In the genomic region with DNA sequence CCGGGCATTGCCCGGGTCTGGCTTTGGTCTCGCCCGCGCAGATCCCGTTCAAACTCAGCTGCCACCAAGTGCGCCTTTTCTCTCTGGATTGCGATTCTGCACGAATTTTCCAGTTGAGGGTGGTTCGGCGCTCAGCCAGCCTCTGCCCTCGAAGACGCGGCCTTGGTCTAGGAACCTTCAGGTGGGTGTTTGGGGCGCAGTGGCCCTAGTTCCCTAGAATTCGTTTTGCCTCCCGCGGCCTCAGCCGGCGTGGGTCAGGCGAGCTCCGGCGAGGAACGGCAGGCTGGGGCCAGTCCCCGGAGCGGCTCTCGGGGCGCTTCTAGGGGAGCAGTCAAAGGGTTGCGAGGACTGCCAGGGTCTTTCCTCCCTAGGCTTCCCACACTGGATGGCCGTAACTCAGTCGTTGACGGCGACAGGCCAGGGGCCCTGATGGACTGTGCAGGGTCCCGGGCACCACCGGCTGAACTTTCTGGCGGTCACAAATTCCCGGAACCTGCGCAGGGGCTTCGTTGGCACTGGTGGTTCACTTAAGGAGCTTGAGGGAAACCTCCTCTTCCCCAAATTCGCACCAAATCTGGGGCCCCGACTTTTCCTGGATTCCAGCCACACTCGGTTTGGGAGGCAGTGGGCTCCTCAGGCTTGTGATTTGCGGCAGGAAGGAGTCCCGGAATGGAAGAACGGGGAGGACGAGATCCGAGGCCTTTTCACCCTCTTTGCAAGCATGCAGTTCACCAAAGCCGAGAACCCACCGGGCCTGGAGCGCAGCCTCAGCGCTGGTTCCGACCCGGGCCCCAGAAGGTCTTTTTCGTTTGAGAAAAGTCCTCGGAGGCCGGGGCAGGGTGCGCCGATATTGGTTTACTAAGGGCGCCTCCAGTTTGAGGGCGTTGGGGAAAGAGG, we compare ENCODE assay signal across 13 cellular contexts. TPM values are rescaled to one million over a fixed set of nuclear protein-coding genes. Genes with fewer than 3 reads are reported as not detected.
DNase-seq lines count a peak whose midpoint lies in the region; ATAC-seq and TF ChIP-seq lines count a peak whose summit lies in the region.
"Had no signal": no experiment of that assay in that cellular context is flagged by ENCODE, and none has a peak within 500 bp of the region (broad histone marks: within the 10 kb centered on the region; RNA-seq: fewer than 3 reads in every experiment).

No MANE protein-coding gene starts in this region.

- dilution Hi-C loops in mammary epithelial cell (cut with HindIII; ENCODE audit: low sequenced_read_pairs) = no loop called here

- H3K4me3 ChIP-seq in heart right ventricle (peak overlapping the region in 6 of 10 donors; percentile 8 to 46 (median 40)), mammary epithelial cell (replicated peaks in 1 of 3; ENCODE audit: insufficient read depth in 1 of 3, low read depth in 2 of 3, low read length in 3 of 3) (no peak overlapping the region), thoracic aorta (peak overlapping the region; percentile 68)

- H3K79me2 ChIP-seq in mammary epithelial cell (ENCODE audit: insufficient read depth, low read length) = no peaks in the 10 kb centered on the region

- H3K4me2 ChIP-seq in mammary epithelial cell (ENCODE audit: insufficient read depth, low read depth, low read length) = no peak overlapping the region

- no peak overlapping the region for H2AFZ ChIP-seq in mammary epithelial cell (ENCODE audit: low read depth, low read length)

- peaks cover 57% of the 10 kb centered on the region for H3K27me3 Mint-ChIP-seq in memory B cell

- no TSS peak for BruUV-seq in mammary epithelial cell (replicated peaks; lab: Mats Ljungman, UMichigan)

- H3K36me3 ChIP-seq in heart right ventricle = no peaks in the 10 kb centered on the region
- no peaks in the 10 kb centered on the region for H3K36me3 ChIP-seq in mammary epithelial cell (ENCODE audit: insufficient read depth, low read length)
- no peaks in the 10 kb centered on the region for H3K36me3 ChIP-seq in thoracic aorta

- no peaks in the 10 kb centered on the region for H4K20me1 ChIP-seq in mammary epithelial cell (ENCODE audit: insufficient read depth, low read length)

- H3K4me3 Mint-ChIP-seq in memory B cell = peak overlapping the region; percentile 24

- no peaks in the 10 kb centered on the region for H3K9me3 Mint-ChIP-seq in memory B cell
- H3K9me3 Mint-ChIP-seq: activated CD8-positive, alpha-beta T cell treated with anti-CD3 and anti-CD28 coated beads for 36 hours; natural killer cell treated with Interleukin-12 subunit alpha and Interleukin-12 subunit beta and Interleukin-15 and Interleukin-18, amount 100 ng/mL, for 72 hours had no signal

- ATAC-seq in heart right ventricle = no peak
- ATAC-seq in left cardiac atrium = no peak
- ATAC-seq in memory B cell (ENCODE audit: low read depth) = no peak
- no peak for ATAC-seq in thoracic aorta (ENCODE audit: insufficient number of reproducible peaks, low FRiP score, low read depth)
- no peak for ATAC-seq in GM19023 (IDR thresholded peaks at IDR 0.05; ENCODE audit: unreplicated experiment)
- ATAC-seq: activated CD8-positive, alpha-beta T cell treated with anti-CD3 and anti-CD28 coated beads for 36 hours; natural killer cell treated with Interleukin-12 subunit alpha and Interleukin-12 subunit beta and Interleukin-15 and Interleukin-18, amount 100 ng/mL, for 72 hours had no signal

- H3K36me3 Mint-ChIP-seq in memory B cell = no peaks in the 10 kb centered on the region
- H3K36me3 Mint-ChIP-seq: activated naive CD8-positive, alpha-beta T cell; natural killer cell treated with Interleukin-12 subunit alpha and Interleukin-12 subunit beta and Interleukin-15 and Interleukin-18, amount 100 ng/mL, for 72 hours had no signal

- no peak overlapping the region for H3K9ac ChIP-seq in mammary epithelial cell (ENCODE audit: insufficient read depth, low read length)

- WGBS in heart right ventricle, 2 donors = 3 to 6% methylated on average over 60 of the region's 60 CpGs
- 10% methylated on average over 37 of the region's 60 CpGs for WGBS in mammary epithelial cell (ENCODE audit: low coverage, missing lambda C conversion rate)

- H3K4me1 ChIP-seq in heart right ventricle = peaks cover 4 to 26% (median 19%) of the 10 kb centered on the region in 9 donors
- H3K4me1 ChIP-seq in mammary epithelial cell (ENCODE audit: insufficient read depth, low read length) = peaks cover 12% of the 10 kb centered on the region
- peaks cover 13 to 24% of the 10 kb centered on the region in 2 donors for H3K4me1 ChIP-seq in thoracic aorta (ENCODE audit: control insufficient read depth in 1 of 2, low read depth in 2 of 2)

- in situ Hi-C loops in mammary epithelial cell (cut with MboI; ENCODE audit: low sequenced_read_pairs in 2 of 2) = no loop called here

- CTCF ChIA-PET in mammary epithelial cell (lab: Charles Lee; ENCODE audit: low non-redundant PET) = no interaction called here

- no peak for DNase-seq in heart right ventricle
- DNase-seq in left cardiac atrium = no peak
- DNase-seq in mammary epithelial cell = peak; percentile 14
- no peak for DNase-seq in memory B cell (ENCODE audit: low spot score in 2 of 2)
- no peak for DNase-seq in thoracic aorta (ENCODE audit: low spot score)
- DNase-seq in SW 1271 (lab: John Stamatoyannopoulos, UW) = no peak
- DNase-seq in kidney glomerular epithelial cell (lab: John Stamatoyannopoulos, UW) = no peak
- DNase-seq: activated CD8-positive, alpha-beta T cell treated with anti-CD3 and anti-CD28 coated beads for 36 hours; NCI-H187 had no signal

- peaks cover 12% of the 10 kb centered on the region for H3K4me1 Mint-ChIP-seq in memory B cell

- H3K9me3 ChIP-seq in heart right ventricle (no peaks in the 10 kb centered on the region), mammary epithelial cell (replicated peaks; ENCODE audit: insufficient read depth, low read length) (no peaks in the 10 kb centered on the region), thoracic aorta (no peaks in the 10 kb centered on the region)

- H3K27me3 ChIP-seq in heart right ventricle (peaks cover 37 to 100% (median 100%) of the 10 kb centered on the region in 7 donors), mammary epithelial cell (ENCODE audit: insufficient read depth, low read length) (peaks cover 56% of the 10 kb centered on the region), thoracic aorta (replicated peaks; ENCODE audit: insufficient read depth) (peaks cover 8% of the 10 kb centered on the region)

- H3K27ac ChIP-seq in heart right ventricle = no peak overlapping the region
- no peak overlapping the region for H3K27ac ChIP-seq in mammary epithelial cell (ENCODE audit: insufficient read depth, low read depth, low read length)
- H3K27ac ChIP-seq in thoracic aorta = no peak overlapping the region

- TF ChIP-seq CTCF in heart right ventricle (IDR thresholded peaks at IDR 0.05) = no peak
- no peak for TF ChIP-seq CTCF in mammary epithelial cell (conservative IDR thresholded peaks at IDR 0.05 in 1 of 2, IDR thresholded peaks at IDR 0.05 in 1 of 2; ENCODE audit: extremely low read depth in 1 of 2, insufficient read depth in 1 of 2, low read depth in 1 of 2, low read length in 2 of 2)
- no peak for TF ChIP-seq CTCF in thoracic aorta (IDR thresholded peaks at IDR 0.05)

- intact Hi-C loops in heart right ventricle (cut with DNase I) = no loop called here
- intact Hi-C loops in left cardiac atrium (cut with DNase I) = no loop called here
- intact Hi-C loops in mammary epithelial cell (cut with micrococcal nuclease) = no loop called here

- no peak overlapping the region for H3K27ac Mint-ChIP-seq in memory B cell
- H3K27ac Mint-ChIP-seq: activated CD8-positive, alpha-beta T cell treated with anti-CD3 and anti-CD28 coated beads for 36 hours; activated naive CD8-positive, alpha-beta T cell; natural killer cell treated with Interleukin-12 subunit alpha and Interleukin-12 subunit beta and Interleukin-15 and Interleukin-18, amount 100 ng/mL, for 72 hours had no signal

RNA-seq across cellular contexts. Expression of a gene that starts 1.2 kb away (rescaled TPM):
- total RNA-seq in heart right ventricle = not detected
- not detected for polyA plus RNA-seq in heart right ventricle
- total RNA-seq in left cardiac atrium = not detected
- not detected for total RNA-seq in mammary epithelial cell
- not detected for polyA plus RNA-seq in mammary epithelial cell
- not detected for polyA minus RNA-seq in mammary epithelial cell
- not detected for total RNA-seq in thoracic aorta
- polyA plus RNA-seq: AG04450 had no signal

Comparison
In these comparisons a context has a peak if more than half of its experiments do, and no peak if none do; other contexts are left out.
1. H3K4me3 ChIP-seq: peak in heart right ventricle (6 of 10) and thoracic aorta (single experiment); none in mammary epithelial cell (0 of 3).